ENCODE assay signal across 18 cellular contexts in genomic region chr5:119336262-119336661, GRCh38. TPM values are rescaled to one million over a fixed set of nuclear protein-coding genes. Genes with fewer than 3 reads are reported as not detected.
DNase-seq lines count a peak whose midpoint lies in the region; ATAC-seq and TF ChIP-seq lines count a peak whose summit lies in the region.
"Had no signal": no experiment of that assay in that cellular context is flagged by ENCODE, and none has a peak within 500 bp of the region (broad histone marks: within the 10 kb centered on the region; RNA-seq: fewer than 3 reads in every experiment).

No MANE protein-coding gene starts in this region.

- peak overlapping the region; percentile 66 for H3K4me3 Mint-ChIP-seq in activated CD8-positive, alpha-beta memory T cell treated with anti-CD3 and anti-CD28 coated beads, Interleukin-2, amount 10 ng/mL, durations not matched to agents 7 days and 5 days
- peak overlapping the region; percentile 73 for H3K4me3 Mint-ChIP-seq in activated T-helper 1 cell treated with anti-CD3 and anti-CD28 coated beads, Interleukin-12 subunit alpha, Interleukin-12 subunit beta, Interleukin-2, Interleukin-4 antibody, amounts not matched to agents 30 ng/mL and 10 ng/mL and 1 ng/mL, durations not matched to agents 14 hours and 24 hours and 36 hours
- H3K4me3 Mint-ChIP-seq in stimulated activated effector memory CD8-positive, alpha-beta T cell treated with anti-CD3 and anti-CD28 coated beads, Interleukin-12 subunit alpha, Interleukin-12 subunit beta, amount 100 ng/mL, for 72 hours = peak overlapping the region; percentile 64
- H3K4me3 Mint-ChIP-seq: endodermal cell had no signal

- H3K4me3 ChIP-seq in HEK293 (ENCODE audit: low read depth, low read length) = no peak overlapping the region
- H3K4me3 ChIP-seq: K562, pancreas, upper lobe of right lung had no signal

- ATAC-seq in activated CD8-positive, alpha-beta memory T cell treated with anti-CD3 and anti-CD28 coated beads, Interleukin-2, amount 10 ng/mL, durations not matched to agents 7 days and 5 days = no peak
- no peak for ATAC-seq in stimulated activated effector memory CD8-positive, alpha-beta T cell treated with anti-CD3 and anti-CD28 coated beads, Interleukin-12 subunit alpha, Interleukin-12 subunit beta, amount 100 ng/mL, for 72 hours
- ATAC-seq in HG03571 (IDR thresholded peaks at IDR 0.05; ENCODE audit: unreplicated experiment) = no peak
- ATAC-seq: K562, pancreas, upper lobe of right lung had no signal

- H3K36me3 Mint-ChIP-seq in activated CD8-positive, alpha-beta memory T cell treated with anti-CD3 and anti-CD28 coated beads, Interleukin-2, amount 10 ng/mL, durations not matched to agents 7 days and 5 days = peaks cover 30% of the 10 kb centered on the region
- H3K36me3 Mint-ChIP-seq in activated T-helper 1 cell treated with anti-CD3 and anti-CD28 coated beads, Interleukin-12 subunit alpha, Interleukin-12 subunit beta, Interleukin-2, Interleukin-4 antibody, amounts not matched to agents 30 ng/mL and 10 ng/mL and 1 ng/mL, durations not matched to agents 14 hours and 24 hours and 36 hours (ENCODE audit: low read depth) = peaks cover 11% of the 10 kb centered on the region
- H3K36me3 Mint-ChIP-seq in stimulated activated effector memory CD8-positive, alpha-beta T cell treated with anti-CD3 and anti-CD28 coated beads, Interleukin-12 subunit alpha, Interleukin-12 subunit beta, amount 100 ng/mL, for 72 hours = peaks cover 60% of the 10 kb centered on the region

- DNase-seq in activated CD8-positive, alpha-beta memory T cell treated with anti-CD3 and anti-CD28 coated beads, Interleukin-2, amount 10 ng/mL, durations not matched to agents 7 days and 5 days = no peak
- DNase-seq in activated CD8-positive, alpha-beta memory T cell treated with anti-CD3 and anti-CD28 coated beads for 24 hours = no peak
- DNase-seq in activated T-helper 1 cell treated with anti-CD3 and anti-CD28 coated beads, Interleukin-12 subunit alpha, Interleukin-12 subunit beta, Interleukin-2, Interleukin-4 antibody, amounts not matched to agents 30 ng/mL and 10 ng/mL and 1 ng/mL, durations not matched to agents 14 hours and 24 hours and 36 hours (ENCODE audit: low spot score) = no peak
- no peak for DNase-seq in stimulated activated effector memory CD8-positive, alpha-beta T cell treated with anti-CD3 and anti-CD28 coated beads, Interleukin-12 subunit alpha, Interleukin-12 subunit beta, amount 100 ng/mL, for 72 hours (ENCODE audit: low spot score in 2 of 2)
- DNase-seq in amygdala (lab: John Stamatoyannopoulos, UW) (no peak), AG20443 (ENCODE audit: low spot score) (no peak)
- DNase-seq: endodermal cell; foreskin keratinocyte; mesendoderm; NCI-H187; pancreas; SIG-M5; stimulated activated CD4-positive, alpha-beta T cell treated with anti-CD3 and anti-CD28 coated beads, Interleukin-12 subunit alpha, Interleukin-12 subunit beta, amount 100 ng/mL, for 4 hours; upper lobe of right lung; WERI-Rb-1 had no signal

- H3K9me3 ChIP-seq in HEK293 (ENCODE audit: control insufficient read depth, insufficient read depth, low read depth, low read length) = no peaks in the 10 kb centered on the region
- H3K9me3 ChIP-seq: pancreas, upper lobe of right lung had no signal

- H3K4me1 ChIP-seq in HEK293 (ENCODE audit: control insufficient read depth, insufficient read depth, low read length) = peaks cover 14% of the 10 kb centered on the region

- no peaks in the 10 kb centered on the region for H3K36me3 ChIP-seq in HEK293 (ENCODE audit: control insufficient read depth in 2 of 2, insufficient read depth in 1 of 2, low read length in 2 of 2)
- H3K36me3 ChIP-seq: pancreas, upper lobe of right lung, WERI-Rb-1 had no signal

- peaks cover 87% of the 10 kb centered on the region for H3K4me1 Mint-ChIP-seq in activated CD8-positive, alpha-beta memory T cell treated with anti-CD3 and anti-CD28 coated beads, Interleukin-2, amount 10 ng/mL, durations not matched to agents 7 days and 5 days
- peaks cover 96% of the 10 kb centered on the region for H3K4me1 Mint-ChIP-seq in activated T-helper 1 cell treated with anti-CD3 and anti-CD28 coated beads, Interleukin-12 subunit alpha, Interleukin-12 subunit beta, Interleukin-2, Interleukin-4 antibody, amounts not matched to agents 30 ng/mL and 10 ng/mL and 1 ng/mL, durations not matched to agents 14 hours and 24 hours and 36 hours (ENCODE audit: low read depth)
- H3K4me1 Mint-ChIP-seq in stimulated activated effector memory CD8-positive, alpha-beta T cell treated with anti-CD3 and anti-CD28 coated beads, Interleukin-12 subunit alpha, Interleukin-12 subunit beta, amount 100 ng/mL, for 72 hours = peaks cover 97% of the 10 kb centered on the region

- H3K27ac ChIP-seq in HEK293 (ENCODE audit: extremely low read depth, low read depth, low read length) = peak overlapping the region; percentile 4; the same call in 1 of the 2 replicates
- H3K27ac ChIP-seq: pancreas, upper lobe of right lung, WERI-Rb-1 had no signal

- H3K27ac Mint-ChIP-seq in activated CD8-positive, alpha-beta memory T cell treated with anti-CD3 and anti-CD28 coated beads, Interleukin-2, amount 10 ng/mL, durations not matched to agents 7 days and 5 days = peak overlapping the region; percentile 82
- peak overlapping the region; percentile 100 for H3K27ac Mint-ChIP-seq in activated T-helper 1 cell treated with anti-CD3 and anti-CD28 coated beads, Interleukin-12 subunit alpha, Interleukin-12 subunit beta, Interleukin-2, Interleukin-4 antibody, amounts not matched to agents 30 ng/mL and 10 ng/mL and 1 ng/mL, durations not matched to agents 14 hours and 24 hours and 36 hours
- H3K27ac Mint-ChIP-seq in stimulated activated effector memory CD8-positive, alpha-beta T cell treated with anti-CD3 and anti-CD28 coated beads, Interleukin-12 subunit alpha, Interleukin-12 subunit beta, amount 100 ng/mL, for 72 hours = peak overlapping the region; percentile 92
- H3K27ac Mint-ChIP-seq: endodermal cell had no signal

- POLR2A ChIA-PET in HEK293 (lab: Yijun Ruan, JAX) = no interaction called here

- no peaks in the 10 kb centered on the region for H3K9me3 Mint-ChIP-seq in activated CD8-positive, alpha-beta memory T cell treated with anti-CD3 and anti-CD28 coated beads, Interleukin-2, amount 10 ng/mL, durations not matched to agents 7 days and 5 days (ENCODE audit: low read depth)
- H3K9me3 Mint-ChIP-seq in activated T-helper 1 cell treated with anti-CD3 and anti-CD28 coated beads, Interleukin-12 subunit alpha, Interleukin-12 subunit beta, Interleukin-2, Interleukin-4 antibody, amounts not matched to agents 30 ng/mL and 10 ng/mL and 1 ng/mL, durations not matched to agents 14 hours and 24 hours and 36 hours = no peaks in the 10 kb centered on the region
- no peaks in the 10 kb centered on the region for H3K9me3 Mint-ChIP-seq in stimulated activated effector memory CD8-positive, alpha-beta T cell treated with anti-CD3 and anti-CD28 coated beads, Interleukin-12 subunit alpha, Interleukin-12 subunit beta, amount 100 ng/mL, for 72 hours
- H3K9me3 Mint-ChIP-seq: endodermal cell had no signal

- intact Hi-C loops in activated T-helper 1 cell treated with anti-CD3 and anti-CD28 coated beads, Interleukin-12 subunit alpha, Interleukin-12 subunit beta, Interleukin-2, Interleukin-4 antibody, amounts not matched to agents 30 ng/mL and 10 ng/mL and 1 ng/mL, durations not matched to agents 14 hours and 24 hours and 36 hours (cut with micrococcal nuclease) = no loop called here

- H3K27me3 Mint-ChIP-seq in activated CD8-positive, alpha-beta memory T cell treated with anti-CD3 and anti-CD28 coated beads, Interleukin-2, amount 10 ng/mL, durations not matched to agents 7 days and 5 days = no peaks in the 10 kb centered on the region
- no peaks in the 10 kb centered on the region for H3K27me3 Mint-ChIP-seq in activated T-helper 1 cell treated with anti-CD3 and anti-CD28 coated beads, Interleukin-12 subunit alpha, Interleukin-12 subunit beta, Interleukin-2, Interleukin-4 antibody, amounts not matched to agents 30 ng/mL and 10 ng/mL and 1 ng/mL, durations not matched to agents 14 hours and 24 hours and 36 hours (ENCODE audit: insufficient read depth)

- TF ChIP-seq CTCF in HEK293 (tag by site-specific recombination; IDR thresholded peaks at IDR 0.05) = no peak

- CTCF ChIA-PET in activated CD8-positive, alpha-beta memory T cell treated with anti-CD3 and anti-CD28 coated beads, Interleukin-2, amount 10 ng/mL, durations not matched to agents 7 days and 5 days (lab: Charles Lee) = interaction anchor here (1.0 to 14.1 kb wide), 9 partner anchors 21 to 315 kb away, joined by 3 to 160 read pairs (median 5); partner anchors contain the start of genes DMXL1 and TNFAIP8
- CTCF ChIA-PET in HEK293 (lab: Yijun Ruan, JAX) = interaction anchor here (0.9 to 3.6 kb wide), 8 partner anchors 10 to 348 kb away, joined by 3 to 21 read pairs (median 3); partner anchors contain the start of gene DTWD2

TF ChIP-seq in HEK293, 187 proteins besides CTCF, POLR2A, EP300 and RAD21:
- TF ChIP-seq ZNF335 (tag by site-specific recombination; conservative IDR thresholded peaks at IDR 0.05) (0 out of 2 replicates have a peak, but pooled peaks have one; percentile 32), KLF10 (tag by site-specific recombination; IDR thresholded peaks at IDR 0.05) (no peak)

RNA-seq across cellular contexts. Expression of gene TNFAIP8, which starts 19.6 kb away (rescaled TPM):
- total RNA-seq in activated CD8-positive, alpha-beta memory T cell treated with anti-CD3 and anti-CD28 coated beads, Interleukin-2, amount 10 ng/mL, durations not matched to agents 7 days and 5 days = 100 to 1,000 TPM; 106 to 109 TPM
- 214 and 219 TPM in 2 replicates for total RNA-seq in activated T-helper 1 cell treated with anti-CD3 and anti-CD28 coated beads, Interleukin-12 subunit alpha, Interleukin-12 subunit beta, Interleukin-2, Interleukin-4 antibody, amounts not matched to agents 30 ng/mL and 10 ng/mL and 1 ng/mL, durations not matched to agents 14 hours and 24 hours and 36 hours
